ENCODE assay signal across 9 cellular contexts in genomic region chr21:45098867-45099266, GRCh38. TPM values are rescaled to one million over a fixed set of nuclear protein-coding genes. Genes with fewer than 3 reads are reported as not detected.
DNase-seq lines count a peak whose midpoint lies in the region; ATAC-seq and TF ChIP-seq lines count a peak whose summit lies in the region.
"Had no signal": no experiment of that assay in that cellular context is flagged by ENCODE, and none has a peak within 500 bp of the region (broad histone marks: within the 10 kb centered on the region; RNA-seq: fewer than 3 reads in every experiment).

No MANE protein-coding gene starts in this region.

- no peaks in the 10 kb centered on the region for H3K27me3 ChIP-seq in KMS-11 (ENCODE audit: insufficient read depth, low read depth)

- ATAC-seq in activated B cell treated with CpG ODN at 0.5 μM for 24 hours (ENCODE audit: low read depth): peak; percentile 46
- ATAC-seq in memory B cell (ENCODE audit: low read depth): peak; percentile 50
- no peak for ATAC-seq in GM21360 (IDR thresholded peaks at IDR 0.05; ENCODE audit: unreplicated experiment)
- ATAC-seq in stimulated activated naive CD8-positive, alpha-beta T cell treated with anti-CD3 and anti-CD28 coated beads, Interleukin-15, Interleukin-2, amounts not matched to agents 100 U/mL and 50 U/mL, for 24 hours: no peak
- ATAC-seq in HG02571 (IDR thresholded peaks at IDR 0.05; ENCODE audit: unreplicated experiment): no peak

- CTCF ChIA-PET in activated B cell treated with CpG ODN at 0.5 μM for 24 hours (lab: Charles Lee): interaction anchor here (0.7 to 12.5 kb wide), 11 partner anchors 10 to 207 kb away, joined by 3 to 212 read pairs (median 4); no protein-coding TSS in a partner anchor

- H3K36me3 Mint-ChIP-seq in activated B cell treated with CpG ODN at 0.5 μM for 24 hours (ENCODE audit: low read depth): peaks cover 5% of the 10 kb centered on the region
- no peaks in the 10 kb centered on the region for H3K36me3 Mint-ChIP-seq in memory B cell

- intact Hi-C loops in activated B cell treated with CpG ODN at 0.5 μM for 24 hours (cut with micrococcal nuclease): loop anchor here (1.0 kb wide), 1 partner anchor 29 kb away; no protein-coding TSS in a partner anchor

- H3K4me3 Mint-ChIP-seq in activated B cell treated with CpG ODN at 0.5 μM for 24 hours (no peak overlapping the region), memory B cell (no peak overlapping the region)

- H3K27ac Mint-ChIP-seq in activated B cell treated with CpG ODN at 0.5 μM for 24 hours: peak overlapping the region; percentile 60
- H3K27ac Mint-ChIP-seq in memory B cell: peak overlapping the region; percentile 41

- no peak overlapping the region for H3K4me3 ChIP-seq in KMS-11 (IDR thresholded peaks at IDR 0.05; ENCODE audit: insufficient read depth, low read depth, low read length)
- H3K4me3 ChIP-seq: coronary artery had no signal

- H3K27me3 Mint-ChIP-seq in activated B cell treated with CpG ODN at 0.5 μM for 24 hours: no peaks in the 10 kb centered on the region
- no peaks in the 10 kb centered on the region for H3K27me3 Mint-ChIP-seq in memory B cell

- in situ Hi-C loops in G401 (cut with HindIII; ENCODE audit: low sequenced_read_pairs): no loop called here

- DNase-seq in G401 (ENCODE audit: low spot score) (peak; percentile 88), activated B cell treated with CpG ODN at 0.5 μM for 24 hours (no peak), memory B cell (ENCODE audit: low spot score in 2 of 2) (no peak)
- no peak for DNase-seq in stimulated activated naive CD4-positive, alpha-beta T cell (lab: John Stamatoyannopoulos, UW)
- DNase-seq in stimulated activated naive CD8-positive, alpha-beta T cell treated with anti-CD3 and anti-CD28 coated beads, Interleukin-15, Interleukin-2, amounts not matched to agents 100 U/mL and 50 U/mL, for 24 hours: no peak

- H3K4me1 Mint-ChIP-seq in activated B cell treated with CpG ODN at 0.5 μM for 24 hours (peaks cover 85% of the 10 kb centered on the region), memory B cell (peaks cover 41% of the 10 kb centered on the region)

- POLR2A ChIA-PET in activated B cell treated with CpG ODN at 0.5 μM for 24 hours (lab: Charles Lee): no interaction called here

- no peak overlapping the region for H3K27ac ChIP-seq in KMS-11
- H3K27ac ChIP-seq: coronary artery had no signal

- H3K4me2 ChIP-seq in KMS-11: no peak overlapping the region

- no peak overlapping the region for H3K9ac ChIP-seq in KMS-11

- H3K4me1 ChIP-seq in KMS-11 (ENCODE audit: low read depth, poor library complexity, severe bottlenecking): peaks cover 40% of the 10 kb centered on the region

- no peaks in the 10 kb centered on the region for H3K36me3 ChIP-seq in KMS-11 (ENCODE audit: insufficient read depth)

- H2AFZ ChIP-seq in KMS-11 (ENCODE audit: low read depth): no peak overlapping the region

- TF ChIP-seq CTCF in KMS-11 (conservative IDR thresholded peaks at IDR 0.05; ENCODE audit: low read depth, low read length) (peak; percentile 62), activated B cell treated with CpG ODN at 0.5 μM for 24 hours (IDR thresholded peaks at IDR 0.05) (no peak)

- H3K79me2 ChIP-seq in KMS-11 (ENCODE audit: insufficient read depth, low read depth): peaks cover 13% of the 10 kb centered on the region; the same call in 1 of the 2 replicates

- H3K9me3 Mint-ChIP-seq in activated B cell treated with CpG ODN at 0.5 μM for 24 hours: no peaks in the 10 kb centered on the region
- H3K9me3 Mint-ChIP-seq in memory B cell: no peaks in the 10 kb centered on the region

- no peaks in the 10 kb centered on the region for H4K20me1 ChIP-seq in KMS-11 (ENCODE audit: insufficient read depth)

RNA-seq across cellular contexts. Expression of gene ADARB1, which starts 24.5 kb away (rescaled TPM):
- 67.7 and 68.1 TPM in 2 replicates for total RNA-seq in G401 (2014; rRNA removed; shearing (Covaris generic))
- total RNA-seq in activated B cell treated with CpG ODN at 0.5 μM for 24 hours: 21.6 and 22.6 TPM in 2 replicates

Comparison
In these comparisons a context has a peak if more than half of its experiments do, and no peak if none do; other contexts are left out.
1. ATAC-seq: peak in activated B cell treated with CpG ODN at 0.5 μM for 24 hours (single experiment) and memory B cell (single experiment); none in GM21360 (single experiment), stimulated activated naive CD8-positive, alpha-beta T cell treated with anti-CD3 and anti-CD28 coated beads, Interleukin-15, Interleukin-2, amounts not matched to agents 100 U/mL and 50 U/mL, for 24 hours (single experiment) and HG02571 (single experiment).